ENCODE assay signal across 8 cellular contexts in the genomic region with DNA sequence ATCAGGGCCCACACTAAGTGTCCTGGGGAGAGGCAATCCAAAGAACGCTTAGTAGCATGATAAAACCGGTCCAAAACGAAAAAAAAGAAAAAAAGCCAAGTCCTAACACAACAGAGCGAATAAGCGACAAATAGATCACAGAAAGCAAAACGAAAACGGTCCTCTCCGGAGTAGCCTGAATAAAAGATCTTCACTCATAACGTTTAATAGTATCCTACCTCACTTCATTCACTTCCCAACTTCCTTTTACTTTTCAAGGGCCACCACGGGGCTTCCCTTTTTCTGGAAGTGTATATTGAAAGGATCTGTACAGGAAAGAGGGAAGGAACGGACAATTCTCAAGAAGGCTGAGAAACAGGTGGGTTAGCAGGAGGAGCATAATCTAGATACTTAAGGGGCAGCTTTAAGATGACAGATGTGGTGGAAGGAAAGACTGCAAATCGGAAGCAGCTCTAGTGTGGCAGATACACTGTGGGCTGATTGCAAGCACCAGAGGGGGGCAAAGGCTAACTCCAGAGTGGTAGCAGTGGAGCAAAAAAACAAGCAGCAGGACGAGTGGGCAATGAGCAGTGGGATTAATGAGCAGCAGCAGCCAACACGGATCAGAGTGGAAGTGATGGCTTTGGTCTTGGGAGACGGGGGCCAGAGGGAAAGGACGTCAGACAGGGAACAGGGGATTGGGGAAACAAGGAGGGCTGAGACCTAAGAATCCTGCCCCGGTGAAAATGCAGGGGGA. TPM values are rescaled to one million over a fixed set of nuclear protein-coding genes. Genes with fewer than 3 reads are reported as not detected.
DNase-seq lines count a peak whose midpoint lies in the region; ATAC-seq and TF ChIP-seq lines count a peak whose summit lies in the region.

No MANE protein-coding gene starts in this region.

- no peaks in the 10 kb centered on the region for H3K36me3 ChIP-seq in left ventricle myocardium inferior

- H3K9me3 Mint-ChIP-seq in activated naive CD4-positive, alpha-beta T cell treated with anti-CD3 and anti-CD28 coated beads for 36 hours, result no peaks in the 10 kb centered on the region

- H3K4me3 Mint-ChIP-seq in activated naive CD4-positive, alpha-beta T cell treated with anti-CD3 and anti-CD28 coated beads for 36 hours, result no peak overlapping the region

- no peak for TF ChIP-seq CTCF in left ventricle myocardium inferior (IDR thresholded peaks at IDR 0.05; ENCODE audit: borderline replicate concordance)

- DNase-seq in ELR (ENCODE audit: low read depth) (peak; percentile 52), NCI-H526 (lab: John Stamatoyannopoulos, UW) (peak; percentile 43 to 66), left ventricle myocardium inferior (no peak), renal cortical epithelial cell (ENCODE audit: low read depth) (peak; percentile 40)
- peak; percentile 39 for DNase-seq in activated naive CD4-positive, alpha-beta T cell treated with anti-CD3 and anti-CD28 coated beads for 36 hours

- H3K4me3 ChIP-seq in left ventricle myocardium inferior, result peak overlapping the region; percentile 86

- no peaks in the 10 kb centered on the region for H3K27me3 Mint-ChIP-seq in activated naive CD4-positive, alpha-beta T cell treated with anti-CD3 and anti-CD28 coated beads for 36 hours (ENCODE audit: low read depth)

- H3K4me1 ChIP-seq in left ventricle myocardium inferior, result peaks cover 50% of the 10 kb centered on the region

- no peaks in the 10 kb centered on the region for H3K36me3 Mint-ChIP-seq in activated naive CD4-positive, alpha-beta T cell treated with anti-CD3 and anti-CD28 coated beads for 36 hours (ENCODE audit: low read depth)

- peak overlapping the region; percentile 95 for H3K27ac ChIP-seq in left ventricle myocardium inferior (replicated peaks)

- ATAC-seq in GM21717 (IDR thresholded peaks at IDR 0.05; ENCODE audit: unreplicated experiment), result peak; percentile 24
- ATAC-seq in GM19463 (IDR thresholded peaks at IDR 0.05; ENCODE audit: unreplicated experiment), result no peak
- ATAC-seq in HG03571 (IDR thresholded peaks at IDR 0.05; ENCODE audit: unreplicated experiment), result no peak

- H3K27ac Mint-ChIP-seq in activated naive CD4-positive, alpha-beta T cell treated with anti-CD3 and anti-CD28 coated beads for 36 hours, result no peak overlapping the region

- no peaks in the 10 kb centered on the region for H3K9me3 ChIP-seq in left ventricle myocardium inferior (replicated peaks)

- H3K27me3 ChIP-seq in left ventricle myocardium inferior (ENCODE audit: low read depth), result no peaks in the 10 kb centered on the region

- intact Hi-C loops in activated naive CD4-positive, alpha-beta T cell treated with anti-CD3 and anti-CD28 coated beads for 36 hours (cut with micrococcal nuclease), result loop anchor here (1.0 to 2.0 kb wide), 2 partner anchors 9 to 1192 kb away; partner anchors contain the start of gene SLC35B4
- intact Hi-C loops in left ventricle myocardium inferior (cut with micrococcal nuclease), result no loop called here

- CTCF ChIA-PET in activated naive CD4-positive, alpha-beta T cell treated with anti-CD3 and anti-CD28 coated beads for 36 hours (lab: Charles Lee), result interaction anchor here (0.7 to 1.4 kb wide), 2 partner anchors 9 to 230 kb away, joined by 3 to 4 read pairs; no protein-coding TSS in a partner anchor

- H3K4me1 Mint-ChIP-seq in activated naive CD4-positive, alpha-beta T cell treated with anti-CD3 and anti-CD28 coated beads for 36 hours (ENCODE audit: low read depth), result peaks cover 26% of the 10 kb centered on the region

RNA-seq across cellular contexts. Expression of gene CNOT4, which starts 0.9 kb away (rescaled TPM):
- 10 to 100 TPM; 16.6 to 20.3 TPM for total RNA-seq in activated naive CD4-positive, alpha-beta T cell treated with anti-CD3 and anti-CD28 coated beads for 36 hours
- total RNA-seq in left ventricle myocardium inferior, result 26.1 TPM
- total RNA-seq in renal cortical epithelial cell, result 2.4 and 11.0 TPM in 2 replicates

RNA-seq across cellular contexts. Expression of gene NUP205, which starts 48.7 kb away (rescaled TPM):
- 100 to 1,000 TPM; 155 to 162 TPM for total RNA-seq in activated naive CD4-positive, alpha-beta T cell treated with anti-CD3 and anti-CD28 coated beads for 36 hours
- total RNA-seq in left ventricle myocardium inferior (14.3 TPM), renal cortical epithelial cell (38.8 and 61.8 TPM in 2 replicates)
